8 cellular contexts compared by ENCODE assay signal in the genomic region with DNA sequence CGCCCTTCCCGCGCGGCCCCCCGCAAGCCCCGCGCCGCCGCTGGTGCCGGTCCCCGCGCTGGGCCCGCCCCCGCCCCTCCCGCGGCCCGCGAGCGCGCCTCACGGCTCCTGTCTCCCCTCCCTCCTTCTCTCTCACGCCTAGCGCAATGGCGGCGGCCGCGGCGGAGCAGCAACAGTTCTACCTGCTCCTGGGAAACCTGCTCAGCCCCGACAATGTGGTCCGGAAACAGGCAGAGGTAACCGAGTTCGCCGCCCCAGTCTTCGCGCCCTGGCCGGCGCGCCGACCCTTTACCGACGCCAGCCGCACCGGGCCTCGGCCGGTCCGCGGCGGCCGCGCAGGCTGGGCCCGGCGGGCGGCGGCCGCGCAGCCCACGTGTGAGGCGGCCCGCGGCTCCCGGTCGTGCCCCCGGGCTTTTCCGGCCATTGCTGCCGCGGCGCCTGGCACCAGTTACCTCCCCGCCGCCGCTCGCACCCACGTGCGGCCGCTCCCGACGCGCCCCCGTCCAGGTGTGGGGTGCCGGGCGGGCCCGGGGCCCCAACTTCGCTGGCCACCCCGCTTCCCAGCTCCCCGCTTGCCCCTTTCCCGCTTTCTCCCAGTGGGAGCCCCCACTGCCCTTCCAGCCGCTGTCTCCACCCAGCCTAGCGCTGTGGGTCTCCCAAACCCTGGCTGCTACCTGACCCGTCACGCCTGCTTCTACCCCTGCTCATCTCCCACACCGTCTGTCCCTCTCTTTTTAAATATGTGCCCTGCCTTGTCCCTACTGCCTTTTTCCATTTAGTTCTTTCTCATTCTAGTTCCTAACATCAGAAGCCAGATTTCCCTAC. TPM values are rescaled to one million over a fixed set of nuclear protein-coding genes. Genes with fewer than 3 reads are reported as not detected.
DNase-seq lines count a peak whose midpoint lies in the region; ATAC-seq and TF ChIP-seq lines count a peak whose summit lies in the region.

No MANE protein-coding gene starts in this region.

- no peaks in the 10 kb centered on the region for H3K9me3 Mint-ChIP-seq in activated naive CD4-positive, alpha-beta T cell treated with anti-CD3 and anti-CD28 coated beads, Interleukin-2, amount 50 U/mL, for 72 hours

- intact Hi-C loops in left ventricle myocardium inferior (cut with micrococcal nuclease), result no loop called here
- intact Hi-C loops in prostate gland (cut with DNase I), result loop anchor here (5.0 kb wide), 1 partner anchor 166 kb away; a partner anchor contains a TSS

- H3K27ac Mint-ChIP-seq in activated naive CD4-positive, alpha-beta T cell treated with anti-CD3 and anti-CD28 coated beads, Interleukin-2, amount 50 U/mL, for 72 hours, result peak overlapping the region; percentile 90 to 91

- H3K27me3 ChIP-seq in left ventricle myocardium inferior (ENCODE audit: low read depth) (no peaks in the 10 kb centered on the region), prostate gland (replicated peaks; ENCODE audit: insufficient read depth) (no peaks in the 10 kb centered on the region)

- H3K9me3 ChIP-seq in left ventricle myocardium inferior (replicated peaks) (no peaks in the 10 kb centered on the region), prostate gland (no peaks in the 10 kb centered on the region)

- WGBS in prostate gland, result under 1% methylated on average over 38 of the region's 90 CpGs

- H3K27ac ChIP-seq in left ventricle myocardium inferior (replicated peaks) (peak overlapping the region; percentile 95), prostate gland (peak overlapping the region; percentile 87 to 92)

- TF ChIP-seq POLR2A in GM10847 (IDR thresholded peaks at IDR 0.05; ENCODE audit: extremely low read depth, insufficient read length), result peak; percentile 11
- no peak for TF ChIP-seq POLR2A in prostate gland (IDR thresholded peaks at IDR 0.05)

- no peaks in the 10 kb centered on the region for H3K36me3 ChIP-seq in left ventricle myocardium inferior
- H3K36me3 ChIP-seq in prostate gland, result no peaks in the 10 kb centered on the region

- DNase-seq in 8988T, result peak; percentile 80
- DNase-seq in NCI-H146 treated with DMSO at 0.1 percent for 48 hours (lab: John Stamatoyannopoulos, UW; ENCODE audit: unreplicated experiment), result peak; percentile 41
- DNase-seq in activated naive CD4-positive, alpha-beta T cell treated with anti-CD3 and anti-CD28 coated beads, Interleukin-2, amount 50 U/mL, for 72 hours (ENCODE audit: low spot score in 2 of 2), result no peak
- DNase-seq in left ventricle myocardium inferior, result no peak
- no peak for DNase-seq in prostate gland (ENCODE audit: low spot score)
- no peak for DNase-seq in amniotic stem cell (lab: John Stamatoyannopoulos, UW)

- peaks cover 8 to 12% of the 10 kb centered on the region in 2 donors for H3K36me3 Mint-ChIP-seq in activated naive CD4-positive, alpha-beta T cell treated with anti-CD3 and anti-CD28 coated beads, Interleukin-2, amount 50 U/mL, for 72 hours

- H3K4me3 ChIP-seq in left ventricle myocardium inferior, result peak overlapping the region; percentile 90
- peak overlapping the region; percentile 91 to 94 for H3K4me3 ChIP-seq in prostate gland

- TF ChIP-seq CTCF in left ventricle myocardium inferior (IDR thresholded peaks at IDR 0.05; ENCODE audit: borderline replicate concordance), result no peak
- TF ChIP-seq CTCF in prostate gland (IDR thresholded peaks at IDR 0.05), result no peak

- ATAC-seq in HG02571 (IDR thresholded peaks at IDR 0.05; ENCODE audit: unreplicated experiment), result peak; percentile 32
- ATAC-seq in activated naive CD4-positive, alpha-beta T cell treated with anti-CD3 and anti-CD28 coated beads, Interleukin-2, amount 50 U/mL, for 72 hours, result peak; percentile 17 to 21

- H3K4me1 ChIP-seq in left ventricle myocardium inferior, result peaks cover 43% of the 10 kb centered on the region
- no peaks in the 10 kb centered on the region for H3K4me1 ChIP-seq in prostate gland (replicated peaks)

RNA-seq across cellular contexts. Expression of a gene that starts 23.3 kb away (rescaled TPM):
- total RNA-seq in activated naive CD4-positive, alpha-beta T cell treated with anti-CD3 and anti-CD28 coated beads, Interleukin-2, amount 50 U/mL, for 72 hours, result 100 to 1,000 TPM; 228 to 256 TPM
- 113 TPM for total RNA-seq in left ventricle myocardium inferior
- total RNA-seq in prostate gland, result 100 to 1,000 TPM in 1 of 2 donors, 10 to 100 TPM in 1; 59.4 to 117 TPM

Comparison
In these comparisons a context has a peak if more than half of its experiments do, and no peak if none do; other contexts are left out.
1. DNase-seq: peak in 8988T (single experiment) and NCI-H146 treated with DMSO at 0.1 percent for 48 hours (single experiment); none in activated naive CD4-positive, alpha-beta T cell treated with anti-CD3 and anti-CD28 coated beads, Interleukin-2, amount 50 U/mL, for 72 hours (0 of 2), left ventricle myocardium inferior (single experiment), prostate gland (single experiment) and amniotic stem cell (single experiment).